ENCODE assay signal across 8 cellular contexts in genomic region chr6:144064831-144065668, GRCh38. TPM values are rescaled to one million over a fixed set of nuclear protein-coding genes. Genes with fewer than 3 reads are reported as not detected.
DNase-seq lines count a peak whose midpoint lies in the region; ATAC-seq and TF ChIP-seq lines count a peak whose summit lies in the region.

No MANE protein-coding gene starts in this region.

- H3K36me3 ChIP-seq in BE2C, result no peaks in the 10 kb centered on the region
- H3K36me3 ChIP-seq in PC-9 (ENCODE audit: low read depth), result no peaks in the 10 kb centered on the region
- no peaks in the 10 kb centered on the region for H3K36me3 ChIP-seq in endocrine pancreas (ENCODE audit: control insufficient read depth, insufficient read depth, low read length)
- H3K36me3 ChIP-seq in neutrophil, result no peaks in the 10 kb centered on the region

- TF ChIP-seq CTCF in BE2C (IDR thresholded peaks at IDR 0.05; ENCODE audit: low read depth, low read length) (no peak), PC-9 (conservative IDR thresholded peaks at IDR 0.05) (no peak), neutrophil (IDR thresholded peaks at IDR 0.05) (no peak)

- no peaks in the 10 kb centered on the region for H3K4me1 ChIP-seq in BE2C
- H3K4me1 ChIP-seq in PC-9 (replicated peaks; ENCODE audit: insufficient read depth), result 0 out of 2 replicates have a peak, but pooled peaks cover 4% of the 10 kb centered on the region
- H3K4me1 ChIP-seq in endocrine pancreas (ENCODE audit: control insufficient read depth, insufficient read depth, low read length), result no peaks in the 10 kb centered on the region
- H3K4me1 ChIP-seq in neutrophil (ENCODE audit: control insufficient read depth in 1 of 2, insufficient read depth in 1 of 2, low read depth in 1 of 2, low read length in 1 of 2), result peaks cover 18 to 23% of the 10 kb centered on the region in 2 experiments

- H3K79me2 ChIP-seq in PC-9 (ENCODE audit: low read depth), result no peaks in the 10 kb centered on the region

- peak overlapping the region; percentile 76 for H3K9ac ChIP-seq in endocrine pancreas (ENCODE audit: control insufficient read depth, insufficient read depth, low read length)

- H3K9me3 ChIP-seq in BE2C (no peaks in the 10 kb centered on the region), PC-9 (ENCODE audit: insufficient read depth, low read depth) (no peaks in the 10 kb centered on the region), endocrine pancreas (ENCODE audit: control insufficient read depth, low read length) (no peaks in the 10 kb centered on the region), neutrophil (no peaks in the 10 kb centered on the region)

- DNase-seq in BE2C (no peak), PC-9 (no peak), NCI-H128 (lab: John Stamatoyannopoulos, UW; ENCODE audit: unreplicated experiment) (no peak), SKM-1 (lab: John Stamatoyannopoulos, UW; ENCODE audit: unreplicated experiment) (no peak)

- intact Hi-C loops in PC-9 (cut with micrococcal nuclease; ENCODE audit: unreplicated experiment), result loop anchor here (1.0 kb wide), 1 partner anchor 151 kb away; no protein-coding TSS in a partner anchor

- H4K20me1 ChIP-seq in PC-9 (ENCODE audit: insufficient read depth), result no peaks in the 10 kb centered on the region

- H3K27ac ChIP-seq in PC-9 (no peak overlapping the region), neutrophil (peak overlapping the region; percentile 99)

- H3K4me3 ChIP-seq in BE2C (ENCODE audit: low read depth, low read length), result peak overlapping the region; percentile 54
- H3K4me3 ChIP-seq in PC-9, result no peak overlapping the region
- H3K4me3 ChIP-seq in endocrine pancreas (ENCODE audit: control insufficient read depth, insufficient read depth, low read length), result peak overlapping the region; percentile 86
- H3K4me3 ChIP-seq in neutrophil (ENCODE audit: low read depth in 1 of 2, low read length in 1 of 2), result peak overlapping the region; percentile 72 to 95

- BruUV-seq in PC-9 (replicated peaks; lab: Mats Ljungman, UMichigan), result TSS peak; percentile 26

- H3F3A ChIP-seq in PC-9 (ENCODE audit: insufficient read depth, low read depth), result peaks cover 6% of the 10 kb centered on the region

- H3K27me3 ChIP-seq in BE2C (peaks cover 42% of the 10 kb centered on the region), PC-9 (ENCODE audit: insufficient read depth, low read depth) (peaks cover 11% of the 10 kb centered on the region; the same call in 1 of the 2 replicates), endocrine pancreas (ENCODE audit: control insufficient read depth, insufficient read depth, low read length) (no peaks in the 10 kb centered on the region), neutrophil (no peaks in the 10 kb centered on the region)

- ATAC-seq in GM19455 (IDR thresholded peaks at IDR 0.05; ENCODE audit: unreplicated experiment) (peak; percentile 0), GM18858 (IDR thresholded peaks at IDR 0.05; ENCODE audit: unreplicated experiment) (no peak)

- no peaks in the 10 kb centered on the region for H3K9me2 ChIP-seq in PC-9 (ENCODE audit: insufficient read depth)

- no peak overlapping the region for H2AFZ ChIP-seq in PC-9

- H3K4me2 ChIP-seq in PC-9, result peak overlapping the region; percentile 98

- CTCF ChIA-PET in PC-9 (lab: Charles Lee), result interaction anchor here (0.6 kb wide), 1 partner anchor 487 kb away, joined by 5 read pairs; no protein-coding TSS in a partner anchor

- POLR2A ChIA-PET in PC-9 (lab: Charles Lee; ENCODE audit: unreplicated experiment), result interaction anchor here (0.6 kb wide), 1 partner anchor 832 kb away, joined by 4 read pairs; no protein-coding TSS in a partner anchor

RNA-seq across cellular contexts. Expression of gene SF3B5, which starts 30.3 kb away (rescaled TPM):
- 305 TPM for polyA plus RNA-seq in BE2C (2012; ENCODE audit: insufficient read depth, insufficient read length, low read depth)
- total RNA-seq in PC-9 (2021), result 125 and 127 TPM in 2 replicates

RNA-seq across cellular contexts. Expression of gene PLAGL1, which starts 57.0 kb away (rescaled TPM):
- polyA plus RNA-seq in BE2C (2012; ENCODE audit: insufficient read depth, insufficient read length, low read depth), result not detected
- 7.8 and 8.3 TPM in 2 replicates for total RNA-seq in PC-9 (2021)
